15 cellular contexts compared by ENCODE assay signal in the genomic region with DNA sequence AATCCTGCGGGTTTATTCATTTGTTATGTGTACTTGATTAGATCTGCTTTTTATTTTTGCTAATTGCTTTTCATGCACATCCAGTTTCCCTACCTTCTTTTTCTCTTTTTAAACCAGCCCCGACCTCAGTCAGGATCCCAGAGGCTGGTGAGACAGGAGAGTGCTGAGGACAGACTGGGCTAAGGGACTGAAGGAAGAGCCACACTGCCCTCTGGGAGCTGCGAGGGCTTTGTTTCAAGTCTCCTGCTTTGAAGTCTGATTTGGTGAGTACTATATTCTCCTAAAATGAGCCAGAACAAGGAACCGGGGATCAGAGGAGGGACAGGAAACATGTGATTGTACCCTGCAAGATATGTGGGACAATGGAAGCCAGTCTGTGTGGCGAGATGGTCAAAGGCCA. TPM values are rescaled to one million over a fixed set of nuclear protein-coding genes. Genes with fewer than 3 reads are reported as not detected.
DNase-seq lines count a peak whose midpoint lies in the region; ATAC-seq, FAIRE-seq and TF ChIP-seq lines count a peak whose summit lies in the region.
"Had no signal": no experiment of that assay in that cellular context is flagged by ENCODE, and none has a peak within 500 bp of the region (broad histone marks: within the 10 kb centered on the region; RNA-seq: fewer than 3 reads in every experiment).

No MANE protein-coding gene starts in this region.

- peak overlapping the region; percentile 86 for H2AK5ac ChIP-seq in IMR-90 (ENCODE audit: low read depth, low read length)

- no TSS peak for BruUV-seq in IMR-90 (replicated peaks; lab: Mats Ljungman, UMichigan)

- H4K8ac ChIP-seq in IMR-90 (ENCODE audit: low read depth in 2 of 2, low read length in 2 of 2): peak overlapping the region; percentile 63 to 93; a peak in 3 of 4 replicates

- no peak for TF ChIP-seq RAD21 in A549 (conservative IDR thresholded peaks at IDR 0.05 in 1 of 2, IDR thresholded peaks at IDR 0.05 in 1 of 2)
- no peak for TF ChIP-seq RAD21 in IMR-90 (IDR thresholded peaks at IDR 0.05; ENCODE audit: low read length)

- H4K5ac ChIP-seq in IMR-90 (ENCODE audit: low read depth, low read length): peak overlapping the region; percentile 95

- H3K27ac ChIP-seq in A549: no peak overlapping the region
- H3K27ac ChIP-seq in IMR-90 (ENCODE audit: insufficient read depth, low read length): peak overlapping the region; percentile 1; the same call in 1 of the 2 replicates
- no peak overlapping the region for H3K27ac ChIP-seq in astrocyte (ENCODE audit: low read depth, low read length)
- H3K27ac ChIP-seq in right lobe of liver: no peak overlapping the region
- no peak overlapping the region for H3K27ac ChIP-seq in hepatocyte
- H3K27ac ChIP-seq: colonic mucosa, psoas muscle had no signal

- POLR2A ChIA-PET in A549 (lab: Yijun Ruan, JAX) (no interaction called here), IMR-90 (lab: Charles Lee; ENCODE audit: unreplicated experiment) (interaction anchor here (0.6 kb wide), 1 partner anchor 174 kb away, joined by 3 read pairs; no protein-coding TSS in a partner anchor)

- H3K27me3 Mint-ChIP-seq in astrocyte (ENCODE audit: low read depth, unreplicated experiment): peaks cover 3% of the 10 kb centered on the region
- peaks cover 8% of the 10 kb centered on the region for H3K27me3 Mint-ChIP-seq in activated naive CD8-positive, alpha-beta T cell treated with anti-CD3 and anti-CD28 coated beads for 36 hours

- H3K9me2 ChIP-seq in hepatocyte (replicated peaks; ENCODE audit: insufficient read depth): no peaks in the 10 kb centered on the region

- H2BK15ac ChIP-seq in IMR-90 (ENCODE audit: low read depth, low read length): peak overlapping the region; percentile 64; the same call in 2 of the 3 replicates

- peak overlapping the region; percentile 83; the same call in 1 of the 2 replicates for H3K56ac ChIP-seq in IMR-90 (ENCODE audit: extremely low read depth, insufficient read depth, low read length)

- H4K20me1 ChIP-seq in IMR-90 (ENCODE audit: insufficient read depth, low read length): no peaks in the 10 kb centered on the region
- peaks cover 12% of the 10 kb centered on the region for H4K20me1 ChIP-seq in astrocyte (ENCODE audit: insufficient read depth, low read length)
- peaks cover 30% of the 10 kb centered on the region for H4K20me1 ChIP-seq in hepatocyte (ENCODE audit: insufficient read depth, poor library complexity, severe bottlenecking)

- H3K9me3 ChIP-seq in A549 (no peaks in the 10 kb centered on the region), IMR-90 (ENCODE audit: control insufficient read depth, insufficient read depth, low read length) (no peaks in the 10 kb centered on the region), astrocyte (ENCODE audit: insufficient read depth, low read depth, low read length) (no peaks in the 10 kb centered on the region), right lobe of liver (no peaks in the 10 kb centered on the region), hepatocyte (ENCODE audit: low read depth) (no peaks in the 10 kb centered on the region)
- H3K9me3 ChIP-seq: colonic mucosa, psoas muscle, tibial nerve had no signal

- H2BK5ac ChIP-seq in IMR-90 (ENCODE audit: low read depth, low read length, poor library complexity, severe bottlenecking): peak overlapping the region; percentile 93

- H3K79me2 ChIP-seq in astrocyte (ENCODE audit: insufficient read depth, low read length) (peaks cover 82% of the 10 kb centered on the region), hepatocyte (peaks cover 77% of the 10 kb centered on the region)

- intact Hi-C loops in IMR-90 (cut with micrococcal nuclease): loop anchor here (5.0 kb wide), 3 partner anchors 717 to 1288 kb away; no protein-coding TSS in a partner anchor
- intact Hi-C loops in right lobe of liver (cut with DNase I): no loop called here

- H3K23ac ChIP-seq in IMR-90 (ENCODE audit: low read depth, low read length): peak overlapping the region; percentile 97

- peak overlapping the region; percentile 94 for H4K91ac ChIP-seq in IMR-90 (ENCODE audit: insufficient read depth, low read depth, low read length)

- H3K14ac ChIP-seq in IMR-90 (replicated peaks; ENCODE audit: low read depth, low read length): peak overlapping the region; percentile 88

- peak overlapping the region; percentile 83 for H3K18ac ChIP-seq in IMR-90 (ENCODE audit: low read depth, low read length)

- H2BK120ac ChIP-seq in IMR-90 (ENCODE audit: low read depth, low read length): peak overlapping the region; percentile 96

- H3K9ac ChIP-seq in IMR-90 (ENCODE audit: low read depth, low read length): no peak overlapping the region
- no peak overlapping the region for H3K9ac ChIP-seq in astrocyte (ENCODE audit: low read length)

- H3K27ac Mint-ChIP-seq in astrocyte (ENCODE audit: unreplicated experiment): no peak overlapping the region
- H3K27ac Mint-ChIP-seq in activated naive CD8-positive, alpha-beta T cell treated with anti-CD3 and anti-CD28 coated beads for 36 hours: no peak overlapping the region

- H3K79me1 ChIP-seq in IMR-90 (ENCODE audit: low read depth in 1 of 2, low read length in 2 of 2): peaks cover 0 to 23% of the 10 kb centered on the region in 2 experiments; a peak in 2 of 4 replicates

- H3K4me3 ChIP-seq in A549 (no peak overlapping the region), IMR-90 (ENCODE audit: insufficient read depth, low read depth, low read length) (no peak overlapping the region), astrocyte (ENCODE audit: insufficient read depth, low read depth, low read length) (no peak overlapping the region), right lobe of liver (no peak overlapping the region), hepatocyte (no peak overlapping the region)
- H3K4me3 ChIP-seq: colonic mucosa, psoas muscle, tibial nerve had no signal

- peak overlapping the region; percentile 57 for H2AFZ ChIP-seq in IMR-90 (replicated peaks; ENCODE audit: low read length, poor library complexity)
- H2AFZ ChIP-seq in astrocyte (ENCODE audit: low read depth, low read length): no peak overlapping the region
- no peak overlapping the region for H2AFZ ChIP-seq in hepatocyte

- H3K9me3 Mint-ChIP-seq in astrocyte (ENCODE audit: unreplicated experiment): peaks cover 4% of the 10 kb centered on the region
- no peaks in the 10 kb centered on the region for H3K9me3 Mint-ChIP-seq in activated naive CD8-positive, alpha-beta T cell treated with anti-CD3 and anti-CD28 coated beads for 36 hours
- H3K9me3 Mint-ChIP-seq: IgD-negative memory B cell had no signal

- CTCF ChIA-PET in A549 (lab: Yijun Ruan, JAX): interaction anchor here (0.8 to 7.1 kb wide), 2 partner anchors 82 to 1288 kb away, joined by 4 to 69 read pairs; no protein-coding TSS in a partner anchor
- CTCF ChIA-PET in IMR-90 (lab: Yijun Ruan, JAX): interaction anchor here (1.0 kb wide), 2 partner anchors 83 to 142 kb away, joined by 5 read pairs; no protein-coding TSS in a partner anchor

- no peak for DNase-seq in A549 (ENCODE audit: low read depth in 1 of 2, low spot score in 1 of 2)
- DNase-seq in IMR-90: no peak
- no peak for DNase-seq in astrocyte (ENCODE audit: low read depth)
- no peak for DNase-seq in right lobe of liver
- no peak for DNase-seq in hepatocyte (ENCODE audit: low spot score)
- no peak for DNase-seq in cortex of kidney (lab: John Stamatoyannopoulos, UW)
- DNase-seq in activated naive CD8-positive, alpha-beta T cell treated with anti-CD3 and anti-CD28 coated beads for 36 hours: no peak
- DNase-seq: colonic mucosa, DND-41, NCI-H1436 treated with DMSO at 0.1 percent for 48 hours, psoas muscle, SHP77 treated with DMSO at 0.1 percent for 48 hours had no signal

- H3K9me1 ChIP-seq in IMR-90 (ENCODE audit: insufficient read depth, low read length): peaks cover 14% of the 10 kb centered on the region

- H3K4me2 ChIP-seq in A549 (no peak overlapping the region), IMR-90 (ENCODE audit: low read depth, low read length) (no peak overlapping the region), astrocyte (ENCODE audit: low read length) (peak overlapping the region; percentile 44), hepatocyte (no peak overlapping the region)

- 56% methylated on average over 5 of the region's 5 CpGs for WGBS in A549 (ENCODE audit: missing lambda C conversion rate)
- 88% methylated on average over 2 of the region's 5 CpGs; no CpG with 5 or more reads in 1 of the 2 experiments for WGBS in IMR-90 (ENCODE audit: extremely low coverage in 2 of 2, insufficient read length in 1 of 2), 2 experiments
- 29% methylated on average over 5 of the region's 5 CpGs for WGBS in right lobe of liver (ENCODE audit: insufficient coverage, low coverage, low lambda C conversion rate, missing lambda C conversion rate)
- 56% methylated on average over 5 of the region's 5 CpGs for WGBS in hepatocyte (ENCODE audit: low lambda C conversion rate, missing lambda C conversion rate)

- FAIRE-seq in A549 (lab: Jason Lieb, UNC) (no peak), astrocyte (lab: Jason Lieb, UNC) (no peak)

- H3K27me3 ChIP-seq in IMR-90 (ENCODE audit: control insufficient read depth, insufficient read depth, low read length) (no peaks in the 10 kb centered on the region), astrocyte (ENCODE audit: insufficient read depth, low read length) (no peaks in the 10 kb centered on the region), right lobe of liver (no peaks in the 10 kb centered on the region), hepatocyte (no peaks in the 10 kb centered on the region)
- H3K27me3 ChIP-seq: colonic mucosa, tibial nerve had no signal

- H2BK20ac ChIP-seq in IMR-90 (ENCODE audit: low read depth, low read length): peak overlapping the region; percentile 95

- H2AK9ac ChIP-seq in IMR-90 (replicated peaks; ENCODE audit: low read depth, low read length, poor library complexity): peak overlapping the region; percentile 84

- H3K4me3 Mint-ChIP-seq in astrocyte (ENCODE audit: unreplicated experiment): no peak overlapping the region
- no peak overlapping the region for H3K4me3 Mint-ChIP-seq in activated naive CD8-positive, alpha-beta T cell treated with anti-CD3 and anti-CD28 coated beads for 36 hours

- ATAC-seq in A549 (peak; percentile 59 to 74; a peak in 4 of 6 replicates), IMR-90 (ENCODE audit: low read depth) (peak; percentile 47), right lobe of liver (peak; percentile 21 to 45 (median 40)), GM18511 (IDR thresholded peaks at IDR 0.05; ENCODE audit: unreplicated experiment) (no peak)

- TF ChIP-seq CTCF in A549 (IDR thresholded peaks at IDR 0.05) (no peak), IMR-90 (conservative IDR thresholded peaks at IDR 0.05; ENCODE audit: low read depth, low read length) (0 out of 2 replicates have a peak, but pooled peaks have one; percentile 9), astrocyte (IDR thresholded peaks at IDR 0.05; ENCODE audit: insufficient read depth, low read depth, low read length) (no peak), right lobe of liver (IDR thresholded peaks at IDR 0.05) (no peak), hepatocyte (IDR thresholded peaks at IDR 0.05; ENCODE audit: poor library complexity) (no peak)

- H3K36me3 ChIP-seq in IMR-90 (ENCODE audit: control insufficient read depth, insufficient read depth, low read length): no peaks in the 10 kb centered on the region
- H3K36me3 ChIP-seq in astrocyte (ENCODE audit: insufficient read depth, low read length): peaks cover 3% of the 10 kb centered on the region
- H3K36me3 ChIP-seq in right lobe of liver: no peaks in the 10 kb centered on the region
- H3K36me3 ChIP-seq in hepatocyte (replicated peaks; ENCODE audit: insufficient read depth, low read depth): no peaks in the 10 kb centered on the region
- H3K36me3 ChIP-seq: colonic mucosa, tibial nerve had no signal

- H3K36me3 Mint-ChIP-seq in astrocyte (ENCODE audit: low read depth, unreplicated experiment): peaks cover 14% of the 10 kb centered on the region
- H3K36me3 Mint-ChIP-seq in activated naive CD8-positive, alpha-beta T cell treated with anti-CD3 and anti-CD28 coated beads for 36 hours: no peaks in the 10 kb centered on the region
- H3K36me3 Mint-ChIP-seq: IgD-negative memory B cell had no signal

- no peak for TF ChIP-seq EP300 in A549 (IDR thresholded peaks at IDR 0.05)

- H3K4ac ChIP-seq in IMR-90 (ENCODE audit: low read depth, low read length): peak overlapping the region; percentile 96

- dilution Hi-C loops in IMR-90 (cut with HindIII; ENCODE audit: low sequenced_read_pairs, unreplicated experiment): no loop called here

- in situ Hi-C loops in IMR-90 (cut with MboI; ENCODE audit: low sequenced_read_pairs): loop anchor here (5.0 to 10.0 kb wide), 2 partner anchors 73 to 441 kb away; no protein-coding TSS in a partner anchor

- TF ChIP-seq POLR2A in A549 (IDR thresholded peaks at IDR 0.05; ENCODE audit: low read length) (no peak), IMR-90 (IDR thresholded peaks at IDR 0.05; ENCODE audit: low read depth, low read length) (no peak), right lobe of liver (IDR thresholded peaks at IDR 0.05) (no peak)

- H3K4me1 ChIP-seq in A549: no peaks in the 10 kb centered on the region
- peaks cover 22% of the 10 kb centered on the region for H3K4me1 ChIP-seq in IMR-90 (ENCODE audit: control insufficient read depth, insufficient read depth, low read length)
- peaks cover 20% of the 10 kb centered on the region for H3K4me1 ChIP-seq in astrocyte (ENCODE audit: insufficient read depth, low read length)
- no peaks in the 10 kb centered on the region for H3K4me1 ChIP-seq in right lobe of liver
- no peaks in the 10 kb centered on the region for H3K4me1 ChIP-seq in hepatocyte (ENCODE audit: insufficient read depth)
- H3K4me1 ChIP-seq: colonic mucosa had no signal

- H3K4me1 Mint-ChIP-seq in astrocyte (ENCODE audit: low read depth, unreplicated experiment): peaks cover 15% of the 10 kb centered on the region
- H3K4me1 Mint-ChIP-seq in activated naive CD8-positive, alpha-beta T cell treated with anti-CD3 and anti-CD28 coated beads for 36 hours: no peaks in the 10 kb centered on the region

RNA-seq across cellular contexts. Expression of gene PRICKLE1, which starts 23.9 kb away (rescaled TPM):
- 1.4 and 1.8 TPM in 2 replicates for polyA plus RNA-seq in A549 (2011; rRNA removed)
- 0.21 and 0.45 TPM in 2 replicates for polyA plus RNA-seq in A549 (2012; cell fraction: cytosol; rRNA removed)
- 0.10 and 0.45 TPM in 2 replicates for polyA plus RNA-seq in A549 (2012; cell fraction: nucleus; rRNA removed)
- 1.1 to 1.5 TPM (median 1.4 TPM) in 3 replicates for polyA plus RNA-seq in A549 (2017; fragmentation: RNase III; extraction: RNeasy Plus Mini Kit Qiagen cat#74134 plus additional on column Dnase treatment)
- polyA minus RNA-seq in A549 (2011; rRNA and poly(A)+ RNA removed): 1.6 and 4.1 TPM in 2 replicates
- total RNA-seq in IMR-90 (2012; rRNA removed): 20.8 and 21.3 TPM in 2 replicates
- 20.4 and 21.7 TPM in 2 replicates for polyA plus RNA-seq in IMR-90 (2012; rRNA removed)
- polyA plus RNA-seq in IMR-90 (2012; cell fraction: cytosol; rRNA removed): 8.1 and 14.7 TPM in 2 replicates
- 28.9 and 30.5 TPM in 2 replicates for polyA plus RNA-seq in IMR-90 (2012; cell fraction: nucleus; rRNA removed; ENCODE audit: low replicate concordance)
- 34.9 and 39.5 TPM in 2 replicates for total RNA-seq in astrocyte
- 1 to 10 TPM in 3 of 6 experiments, under 1 TPM in 3; 0.79 to 2.9 (median 1.1) TPM for total RNA-seq in right lobe of liver
- total RNA-seq in hepatocyte: 23.6 and 25.9 TPM in 2 replicates
- polyA plus RNA-seq in hepatocyte: 16.5 and 24.8 TPM in 2 replicates
- under 1 TPM; 0.14 to 0.18 TPM for total RNA-seq in activated naive CD8-positive, alpha-beta T cell treated with anti-CD3 and anti-CD28 coated beads for 36 hours
